In the genomic region with DNA sequence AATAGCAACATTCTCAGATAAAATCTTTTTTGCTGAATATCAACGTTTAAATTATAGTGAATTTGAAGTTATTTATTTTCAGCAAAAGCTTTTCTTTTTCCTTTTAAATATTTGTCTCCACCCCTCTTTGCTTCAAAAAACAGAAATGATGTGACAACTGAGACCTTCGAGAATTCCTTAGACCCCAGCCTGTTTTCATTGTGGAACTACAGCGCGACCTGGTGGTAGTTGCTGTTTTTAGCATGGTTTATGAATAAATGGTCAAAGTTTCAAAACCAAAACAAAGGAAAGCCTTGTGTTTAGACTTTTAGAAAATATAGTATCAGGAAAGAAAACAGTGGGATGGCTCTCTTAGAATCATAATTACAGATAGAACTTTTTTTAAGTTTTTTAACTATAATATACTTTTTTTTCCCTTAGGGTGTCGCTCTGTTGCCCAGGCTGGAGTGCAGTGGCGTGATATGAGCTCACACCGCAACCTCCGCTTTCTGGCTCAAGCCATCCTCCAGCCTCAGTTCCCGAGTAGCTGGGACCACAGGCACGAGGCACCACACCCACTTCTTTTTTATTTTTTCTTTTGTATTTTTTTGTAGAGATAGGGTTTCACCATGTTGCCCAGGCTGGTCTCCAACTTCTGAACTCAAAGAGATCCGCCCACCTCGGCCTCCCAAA, we compare ENCODE assay signal across 1 cellular context.
TF ChIP-seq lines count a peak whose summit lies in the region.

No MANE protein-coding gene starts in this region.

TF ChIP-seq in GM23338, 12 proteins besides CTCF, POLR2A, EP300 and RAD21 (continued from another document):
- TF ChIP-seq JUNB (IDR thresholded peaks at IDR 0.05; ENCODE audit: unreplicated experiment) = no peak
- TF ChIP-seq, protein P1, sequence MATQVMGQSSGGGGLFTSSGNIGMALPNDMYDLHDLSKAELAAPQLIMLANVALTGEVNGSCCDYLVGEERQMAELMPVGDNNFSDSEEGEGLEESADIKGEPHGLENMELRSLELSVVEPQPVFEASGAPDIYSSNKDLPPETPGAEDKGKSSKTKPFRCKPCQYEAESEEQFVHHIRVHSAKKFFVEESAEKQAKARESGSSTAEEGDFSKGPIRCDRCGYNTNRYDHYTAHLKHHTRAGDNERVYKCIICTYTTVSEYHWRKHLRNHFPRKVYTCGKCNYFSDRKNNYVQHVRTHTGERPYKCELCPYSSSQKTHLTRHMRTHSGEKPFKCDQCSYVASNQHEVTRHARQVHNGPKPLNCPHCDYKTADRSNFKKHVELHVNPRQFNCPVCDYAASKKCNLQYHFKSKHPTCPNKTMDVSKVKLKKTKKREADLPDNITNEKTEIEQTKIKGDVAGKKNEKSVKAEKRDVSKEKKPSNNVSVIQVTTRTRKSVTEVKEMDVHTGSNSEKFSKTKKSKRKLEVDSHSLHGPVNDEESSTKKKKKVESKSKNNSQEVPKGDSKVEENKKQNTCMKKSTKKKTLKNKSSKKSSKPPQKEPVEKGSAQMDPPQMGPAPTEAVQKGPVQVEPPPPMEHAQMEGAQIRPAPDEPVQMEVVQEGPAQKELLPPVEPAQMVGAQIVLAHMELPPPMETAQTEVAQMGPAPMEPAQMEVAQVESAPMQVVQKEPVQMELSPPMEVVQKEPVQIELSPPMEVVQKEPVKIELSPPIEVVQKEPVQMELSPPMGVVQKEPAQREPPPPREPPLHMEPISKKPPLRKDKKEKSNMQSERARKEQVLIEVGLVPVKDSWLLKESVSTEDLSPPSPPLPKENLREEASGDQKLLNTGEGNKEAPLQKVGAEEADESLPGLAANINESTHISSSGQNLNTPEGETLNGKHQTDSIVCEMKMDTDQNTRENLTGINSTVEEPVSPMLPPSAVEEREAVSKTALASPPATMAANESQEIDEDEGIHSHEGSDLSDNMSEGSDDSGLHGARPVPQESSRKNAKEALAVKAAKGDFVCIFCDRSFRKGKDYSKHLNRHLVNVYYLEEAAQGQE (IDR thresholded peaks at IDR 0.05; ENCODE audit: unreplicated experiment) = no peak
- TF ChIP-seq EZH2phosphoT487 (IDR thresholded peaks at IDR 0.05; ENCODE audit: unreplicated experiment) = no peak
- TF ChIP-seq NANOG (IDR thresholded peaks at IDR 0.05; ENCODE audit: borderline replicate concordance) = no peak
- TF ChIP-seq, protein P2, sequence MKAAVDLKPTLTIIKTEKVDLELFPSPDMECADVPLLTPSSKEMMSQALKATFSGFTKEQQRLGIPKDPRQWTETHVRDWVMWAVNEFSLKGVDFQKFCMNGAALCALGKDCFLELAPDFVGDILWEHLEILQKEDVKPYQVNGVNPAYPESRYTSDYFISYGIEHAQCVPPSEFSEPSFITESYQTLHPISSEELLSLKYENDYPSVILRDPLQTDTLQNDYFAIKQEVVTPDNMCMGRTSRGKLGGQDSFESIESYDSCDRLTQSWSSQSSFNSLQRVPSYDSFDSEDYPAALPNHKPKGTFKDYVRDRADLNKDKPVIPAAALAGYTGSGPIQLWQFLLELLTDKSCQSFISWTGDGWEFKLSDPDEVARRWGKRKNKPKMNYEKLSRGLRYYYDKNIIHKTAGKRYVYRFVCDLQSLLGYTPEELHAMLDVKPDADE (IDR thresholded peaks at IDR 0.05) = no peak
- no peak for TF ChIP-seq CREB1 (CRISPR knock-in tag; IDR thresholded peaks at IDR 0.05; ENCODE audit: low read depth)
- TF ChIP-seq, protein P3, sequence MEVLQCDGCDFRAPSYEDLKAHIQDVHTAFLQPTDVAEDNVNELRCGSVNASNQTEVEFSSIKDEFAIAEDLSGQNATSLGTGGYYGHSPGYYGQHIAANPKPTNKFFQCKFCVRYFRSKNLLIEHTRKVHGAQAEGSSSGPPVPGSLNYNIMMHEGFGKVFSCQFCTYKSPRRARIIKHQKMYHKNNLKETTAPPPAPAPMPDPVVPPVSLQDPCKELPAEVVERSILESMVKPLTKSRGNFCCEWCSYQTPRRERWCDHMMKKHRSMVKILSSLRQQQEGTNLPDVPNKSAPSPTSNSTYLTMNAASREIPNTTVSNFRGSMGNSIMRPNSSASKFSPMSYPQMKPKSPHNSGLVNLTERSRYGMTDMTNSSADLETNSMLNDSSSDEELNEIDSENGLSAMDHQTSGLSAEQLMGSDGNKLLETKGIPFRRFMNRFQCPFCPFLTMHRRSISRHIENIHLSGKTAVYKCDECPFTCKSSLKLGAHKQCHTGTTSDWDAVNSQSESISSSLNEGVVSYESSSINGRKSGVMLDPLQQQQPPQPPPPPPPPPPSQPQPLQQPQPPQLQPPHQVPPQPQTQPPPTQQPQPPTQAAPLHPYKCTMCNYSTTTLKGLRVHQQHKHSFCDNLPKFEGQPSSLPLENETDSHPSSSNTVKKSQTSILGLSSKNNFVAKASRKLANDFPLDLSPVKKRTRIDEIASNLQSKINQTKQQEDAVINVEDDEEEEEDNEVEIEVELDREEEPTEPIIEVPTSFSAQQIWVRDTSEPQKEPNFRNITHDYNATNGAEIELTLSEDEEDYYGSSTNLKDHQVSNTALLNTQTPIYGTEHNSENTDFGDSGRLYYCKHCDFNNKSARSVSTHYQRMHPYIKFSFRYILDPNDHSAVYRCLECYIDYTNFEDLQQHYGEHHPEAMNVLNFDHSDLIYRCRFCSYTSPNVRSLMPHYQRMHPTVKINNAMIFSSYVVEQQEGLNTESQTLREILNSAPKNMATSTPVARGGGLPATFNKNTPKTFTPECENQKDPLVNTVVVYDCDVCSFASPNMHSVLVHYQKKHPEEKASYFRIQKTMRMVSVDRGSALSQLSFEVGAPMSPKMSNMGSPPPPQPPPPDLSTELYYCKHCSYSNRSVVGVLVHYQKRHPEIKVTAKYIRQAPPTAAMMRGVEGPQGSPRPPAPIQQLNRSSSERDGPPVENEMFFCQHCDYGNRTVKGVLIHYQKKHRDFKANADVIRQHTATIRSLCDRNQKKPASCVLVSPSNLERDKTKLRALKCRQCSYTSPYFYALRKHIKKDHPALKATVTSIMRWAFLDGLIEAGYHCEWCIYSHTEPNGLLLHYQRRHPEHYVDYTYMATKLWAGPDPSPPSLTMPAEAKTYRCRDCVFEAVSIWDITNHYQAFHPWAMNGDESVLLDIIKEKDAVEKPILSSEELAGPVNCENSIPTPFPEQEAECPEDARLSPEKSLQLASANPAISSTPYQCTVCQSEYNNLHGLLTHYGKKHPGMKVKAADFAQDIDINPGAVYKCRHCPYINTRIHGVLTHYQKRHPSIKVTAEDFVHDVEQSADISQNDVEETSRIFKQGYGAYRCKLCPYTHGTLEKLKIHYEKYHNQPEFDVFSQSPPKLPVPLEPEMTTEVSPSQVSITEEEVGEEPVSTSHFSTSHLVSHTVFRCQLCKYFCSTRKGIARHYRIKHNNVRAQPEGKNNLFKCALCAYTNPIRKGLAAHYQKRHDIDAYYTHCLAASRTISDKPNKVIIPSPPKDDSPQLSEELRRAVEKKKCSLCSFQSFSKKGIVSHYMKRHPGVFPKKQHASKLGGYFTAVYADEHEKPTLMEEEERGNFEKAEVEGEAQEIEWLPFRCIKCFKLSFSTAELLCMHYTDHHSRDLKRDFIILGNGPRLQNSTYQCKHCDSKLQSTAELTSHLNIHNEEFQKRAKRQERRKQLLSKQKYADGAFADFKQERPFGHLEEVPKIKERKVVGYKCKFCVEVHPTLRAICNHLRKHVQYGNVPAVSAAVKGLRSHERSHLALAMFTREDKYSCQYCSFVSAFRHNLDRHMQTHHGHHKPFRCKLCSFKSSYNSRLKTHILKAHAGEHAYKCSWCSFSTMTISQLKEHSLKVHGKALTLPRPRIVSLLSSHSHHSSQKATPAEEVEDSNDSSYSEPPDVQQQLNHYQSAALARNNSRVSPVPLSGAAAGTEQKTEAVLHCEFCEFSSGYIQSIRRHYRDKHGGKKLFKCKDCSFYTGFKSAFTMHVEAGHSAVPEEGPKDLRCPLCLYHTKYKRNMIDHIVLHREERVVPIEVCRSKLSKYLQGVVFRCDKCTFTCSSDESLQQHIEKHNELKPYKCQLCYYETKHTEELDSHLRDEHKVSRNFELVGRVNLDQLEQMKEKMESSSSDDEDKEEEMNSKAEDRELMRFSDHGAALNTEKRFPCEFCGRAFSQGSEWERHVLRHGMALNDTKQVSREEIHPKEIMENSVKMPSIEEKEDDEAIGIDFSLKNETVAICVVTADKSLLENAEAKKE (CRISPR knock-in tag; IDR thresholded peaks at IDR 0.05) = no peak
- no peak for TF ChIP-seq ZNF331 (CRISPR knock-in tag; IDR thresholded peaks at IDR 0.05; ENCODE audit: low read depth)
- TF ChIP-seq ZNF114 (CRISPR knock-in tag; IDR thresholded peaks at IDR 0.05) = no peak
